In the genomic region with DNA sequence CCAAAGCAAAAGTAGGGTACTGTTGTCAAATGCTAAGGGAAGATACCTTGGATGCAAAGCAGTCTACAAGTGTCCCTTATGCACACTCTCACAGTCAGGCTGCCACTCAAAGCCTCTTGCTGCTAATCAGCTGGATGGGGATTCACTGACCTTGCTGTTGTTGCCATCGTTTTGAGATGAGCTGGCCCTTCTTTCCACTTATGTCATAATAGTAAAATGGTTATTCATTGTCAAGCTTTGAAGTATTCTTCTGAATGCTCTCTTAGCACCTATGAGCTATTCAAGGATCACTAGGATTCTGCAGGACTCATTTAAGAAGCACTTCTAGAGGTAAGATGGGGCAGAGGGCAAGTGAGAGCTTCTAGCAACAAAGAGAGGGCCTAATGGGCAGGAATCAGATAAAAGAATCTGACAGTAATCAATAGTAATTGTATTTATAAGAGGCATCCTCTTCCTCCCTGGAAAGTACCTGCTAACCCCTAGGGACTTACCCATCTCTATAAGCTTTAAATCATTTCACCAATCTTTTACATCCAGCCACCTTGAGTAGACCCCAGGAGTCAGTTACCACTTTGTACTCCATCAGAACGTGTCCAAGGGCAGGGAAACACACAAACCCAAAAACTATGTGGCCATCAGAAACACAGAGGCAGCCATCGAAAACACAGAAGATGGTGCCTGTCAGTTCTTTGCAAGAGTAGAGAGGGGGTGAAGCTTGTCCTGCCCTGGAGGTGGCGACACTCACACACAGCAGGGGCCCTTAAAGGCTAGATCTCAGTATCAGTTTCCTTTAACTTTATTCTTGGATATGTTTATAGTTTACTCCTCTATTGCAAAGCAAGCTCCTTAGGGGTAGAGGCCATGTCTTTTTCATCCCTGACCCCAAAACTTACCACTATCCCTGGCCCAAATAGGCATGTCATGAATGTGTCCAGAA, we compare ENCODE assay signal across 8 cellular contexts.
DNase-seq lines count a peak whose midpoint lies in the region; ATAC-seq, FAIRE-seq and TF ChIP-seq lines count a peak whose summit lies in the region.

No MANE protein-coding gene starts in this region.

- no peak for FAIRE-seq in D721Med (lab: Jason Lieb, UNC)

- H3K9me3 Mint-ChIP-seq in naive thymus-derived CD8-positive, alpha-beta T cell: no peaks in the 10 kb centered on the region
- H3K9me3 Mint-ChIP-seq in glutamatergic neuron (ENCODE audit: unreplicated experiment): no peaks in the 10 kb centered on the region

- H3K36me3 Mint-ChIP-seq in naive thymus-derived CD8-positive, alpha-beta T cell: no peaks in the 10 kb centered on the region
- no peaks in the 10 kb centered on the region for H3K36me3 Mint-ChIP-seq in glutamatergic neuron (ENCODE audit: unreplicated experiment)

- peaks cover 0 to 4% (median 0%) of the 10 kb centered on the region in 5 donors for H3K27me3 Mint-ChIP-seq in naive thymus-derived CD8-positive, alpha-beta T cell
- H3K27me3 Mint-ChIP-seq in glutamatergic neuron (ENCODE audit: unreplicated experiment): no peaks in the 10 kb centered on the region

- POLR2A ChIA-PET in naive thymus-derived CD8-positive, alpha-beta T cell (lab: Charles Lee): interaction anchor here (0.7 kb wide), 1 partner anchor 15 kb away, joined by 4 read pairs; no protein-coding TSS in a partner anchor

- TF ChIP-seq CTCF in D721Med (IDR thresholded peaks at IDR 0.05; ENCODE audit: insufficient read depth, missing control alignments): peak; percentile 38
- no peak for TF ChIP-seq CTCF in glutamatergic neuron (IDR thresholded peaks at IDR 0.05; ENCODE audit: partially characterized antibody, unreplicated experiment)

- H3K27ac Mint-ChIP-seq in naive thymus-derived CD8-positive, alpha-beta T cell: no peak overlapping the region
- H3K27ac Mint-ChIP-seq in glutamatergic neuron (ENCODE audit: unreplicated experiment): no peak overlapping the region

- H3K4me3 Mint-ChIP-seq in naive thymus-derived CD8-positive, alpha-beta T cell: no peak overlapping the region
- no peak overlapping the region for H3K4me3 Mint-ChIP-seq in glutamatergic neuron (ENCODE audit: unreplicated experiment)

- DNase-seq in D721Med (ENCODE audit: insufficient read length, low spot score) (no peak), T follicular helper cell (ENCODE audit: low read depth) (peak; percentile 21), dermis blood vessel endothelial cell (peak; percentile 71), glutamatergic neuron (no peak), hypothalamus (lab: John Stamatoyannopoulos, UW) (no peak)
- DNase-seq in naive thymus-derived CD8-positive, alpha-beta T cell: peak in 9 of 10 donors; percentile 7 to 63 (median 32)

- ATAC-seq in GM19452 (IDR thresholded peaks at IDR 0.05; ENCODE audit: unreplicated experiment): peak; percentile 77
- peak; percentile 55 for ATAC-seq in HG03469 (IDR thresholded peaks at IDR 0.05; ENCODE audit: unreplicated experiment)
- ATAC-seq in naive thymus-derived CD8-positive, alpha-beta T cell: peak; percentile 59 to 68

- no peaks in the 10 kb centered on the region for H3K4me1 Mint-ChIP-seq in naive thymus-derived CD8-positive, alpha-beta T cell
- peaks cover 2% of the 10 kb centered on the region for H3K4me1 Mint-ChIP-seq in glutamatergic neuron (ENCODE audit: low read depth, unreplicated experiment)

Comparison
In these comparisons a context has a peak if more than half of its experiments do, and no peak if none do; other contexts are left out.
1. DNase-seq: peak in T follicular helper cell (single experiment), dermis blood vessel endothelial cell (single experiment) and naive thymus-derived CD8-positive, alpha-beta T cell (9 of 10); none in D721Med (single experiment), glutamatergic neuron (single experiment) and hypothalamus (0 of 51).
2. Peak in every context shown above with its lines, with median percentiles within 50 percentile points of each other: ATAC-seq.